In genomic region chr1:85328713-85329376, GRCh38 we compare ENCODE assay signal across 11 cellular contexts. TPM values are rescaled to one million over a fixed set of nuclear protein-coding genes. Genes with fewer than 3 reads are reported as not detected.
DNase-seq lines count a peak whose midpoint lies in the region; ATAC-seq and TF ChIP-seq lines count a peak whose summit lies in the region.
"Had no signal": no experiment of that assay in that cellular context is flagged by ENCODE, and none has a peak within 500 bp of the region (broad histone marks: within the 10 kb centered on the region; RNA-seq: fewer than 3 reads in every experiment).

No MANE protein-coding gene starts in this region.

- H3K9me3 ChIP-seq in right cardiac atrium (ENCODE audit: control insufficient read depth, low read length) (no peaks in the 10 kb centered on the region), skeletal muscle satellite cell (replicated peaks; ENCODE audit: low read length) (no peaks in the 10 kb centered on the region)

- peaks cover 3% of the 10 kb centered on the region for H3K36me3 Mint-ChIP-seq in WTC11

- TF ChIP-seq CTCF in WTC11 (IDR thresholded peaks at IDR 0.05) = no peak

- H3K27me3 Mint-ChIP-seq in WTC11 (ENCODE audit: low read depth) = no peaks in the 10 kb centered on the region
- H3K27me3 Mint-ChIP-seq: naive B cell had no signal

- H3K4me2 ChIP-seq in skeletal muscle satellite cell (ENCODE audit: low read length) = peak overlapping the region; percentile 61

- WGBS in right cardiac atrium = 45% methylated on average over 3 of the region's 3 CpGs

- peaks cover 53% of the 10 kb centered on the region for H3K4me1 Mint-ChIP-seq in WTC11

- peak overlapping the region; percentile 90 for H3K9ac ChIP-seq in skeletal muscle satellite cell (ENCODE audit: low read depth, low read length)

- H3K36me3 ChIP-seq in H7 (replicated peaks; ENCODE audit: control insufficient read depth, insufficient read depth, low read length) (no peaks in the 10 kb centered on the region), skeletal muscle satellite cell (ENCODE audit: insufficient read depth, low read length) (peaks cover 10% of the 10 kb centered on the region)

- ATAC-seq in WTC11 = peak; percentile 66
- peak; percentile 35 to 82 for ATAC-seq in right cardiac atrium
- ATAC-seq in HG03097 (IDR thresholded peaks at IDR 0.05; ENCODE audit: low FRiP score, unreplicated experiment) = no peak
- no peak for ATAC-seq in HG03159 (IDR thresholded peaks at IDR 0.05; ENCODE audit: unreplicated experiment)

- no peak overlapping the region for H3K27ac ChIP-seq in right cardiac atrium (ENCODE audit: low read length)

- CTCF ChIA-PET in WTC11 (lab: Charles Lee) = no interaction called here

- peaks cover 12% of the 10 kb centered on the region for H3K9me3 Mint-ChIP-seq in WTC11

- POLR2A ChIA-PET in WTC11 (lab: Charles Lee) = no interaction called here

- H3K4me3 ChIP-seq in H7 (ENCODE audit: insufficient read depth, low read depth, low read length) (no peak overlapping the region), right cardiac atrium (ENCODE audit: low read length) (no peak overlapping the region), skeletal muscle satellite cell (ENCODE audit: low read length) (no peak overlapping the region)

- H3K27me3 ChIP-seq in H7 (ENCODE audit: control insufficient read depth, insufficient read depth, low read length) (no peaks in the 10 kb centered on the region), right cardiac atrium (ENCODE audit: control insufficient read depth, insufficient read depth) (no peaks in the 10 kb centered on the region), skeletal muscle satellite cell (ENCODE audit: control insufficient read depth, insufficient read depth, low read length) (no peaks in the 10 kb centered on the region)

- intact Hi-C loops in right cardiac atrium (cut with DNase I) = no loop called here

- DNase-seq in H7 (peak; percentile 29), WTC11 (ENCODE audit: low spot score) (no peak), right cardiac atrium (no peak), NCI-H1417 treated with DMSO at 0.1 percent for 48 hours (lab: John Stamatoyannopoulos, UW) (no peak), GOT3 (lab: John Stamatoyannopoulos, UW) (no peak)
- DNase-seq: activated naive CD4-positive, alpha-beta T cell treated with Interleukin-2 at 50 U/mL for 16 hours; naive B cell; RPMI8226 had no signal

- H3K4me3 Mint-ChIP-seq in WTC11 = no peak overlapping the region
- H3K4me3 Mint-ChIP-seq: naive B cell had no signal

- H3K27ac Mint-ChIP-seq in WTC11 = peak overlapping the region; percentile 35; the same call in 1 of the 2 replicates

- H3K4me1 ChIP-seq in right cardiac atrium (ENCODE audit: control insufficient read depth, insufficient read depth, low read length) = peaks cover 14% of the 10 kb centered on the region
- peaks cover 71% of the 10 kb centered on the region for H3K4me1 ChIP-seq in skeletal muscle satellite cell (ENCODE audit: control insufficient read depth, insufficient read depth, low read length)

TF ChIP-seq in WTC11, 78 proteins besides CTCF, POLR2A, EP300 and RAD21:
- TF ChIP-seq GABPB1 (CRISPR knock-in tag; IDR thresholded peaks at IDR 0.05) = peak; percentile 72; the same call in 1 of the 2 replicates
- TF ChIP-seq NR1H2 (CRISPR knock-in tag; IDR thresholded peaks at IDR 0.05) = no peak

RNA-seq across cellular contexts. Expression of gene BCL10, which starts 52.4 kb away (rescaled TPM):
- 23.0 and 26.3 TPM in 2 replicates for total RNA-seq in H7 (2014; rRNA removed; shearing (Covaris generic))
- 21.3 to 24.2 TPM (median 21.4 TPM) in 3 replicates for total RNA-seq in WTC11 (2021)
- total RNA-seq in right cardiac atrium = 10 to 100 TPM in 3 of 4 donors, 1 to 10 TPM in 1; 8.6 to 11.7 (median 10.9) TPM
- polyA plus RNA-seq in right cardiac atrium = 5.7 TPM
- 31.7 and 38.4 TPM in 2 replicates for total RNA-seq in skeletal muscle satellite cell (2012; rRNA removed)

Comparison
In these comparisons a context has a peak if more than half of its experiments do, and no peak if none do; other contexts are left out.
1. ATAC-seq: peak in WTC11 (single experiment) and right cardiac atrium (2 of 2); none in HG03097 (single experiment) and HG03159 (single experiment).